ENCODE assay signal across 18 cellular contexts in the genomic region with DNA sequence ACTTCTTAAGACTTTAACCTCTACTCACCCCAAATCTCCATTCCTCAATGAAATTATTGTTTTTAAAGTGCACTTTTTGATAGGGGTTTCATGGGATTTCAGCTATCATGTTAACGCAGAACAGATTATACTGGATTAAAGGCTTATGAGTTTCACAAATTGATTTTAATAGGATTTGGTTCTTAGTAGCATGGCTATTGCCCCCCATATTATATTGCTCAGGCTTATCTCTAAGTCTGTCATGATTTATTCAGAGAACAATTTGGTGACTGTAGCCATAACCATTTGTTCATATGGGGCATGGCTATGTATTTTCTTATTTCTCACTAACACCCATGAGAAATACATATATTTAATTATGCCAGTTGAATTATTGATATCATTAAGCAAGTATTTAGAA. TPM values are rescaled to one million over a fixed set of nuclear protein-coding genes. Genes with fewer than 3 reads are reported as not detected.
DNase-seq lines count a peak whose midpoint lies in the region; ATAC-seq and TF ChIP-seq lines count a peak whose summit lies in the region.
"Had no signal": no experiment of that assay in that cellular context is flagged by ENCODE, and none has a peak within 500 bp of the region (broad histone marks: within the 10 kb centered on the region; RNA-seq: fewer than 3 reads in every experiment).

No MANE protein-coding gene starts in this region.

- no peak overlapping the region for H3K4me3 Mint-ChIP-seq in mesothelial cell of epicardium
- H3K4me3 Mint-ChIP-seq: B cell; CD4-positive, alpha-beta T cell; CD8-positive, alpha-beta T cell had no signal

- H3K36me3 Mint-ChIP-seq in mesothelial cell of epicardium = peaks cover 9% of the 10 kb centered on the region
- H3K36me3 Mint-ChIP-seq: CD8-positive, alpha-beta T cell had no signal

- ATAC-seq in HG02981 (IDR thresholded peaks at IDR 0.05; ENCODE audit: unreplicated experiment) = no peak
- ATAC-seq: A549; CD8-positive, alpha-beta T cell had no signal

- TF ChIP-seq CTCF in retinal pigment epithelial cell (conservative IDR thresholded peaks at IDR 0.05; ENCODE audit: low read depth, low read length) (no peak), mesothelial cell of epicardium (IDR thresholded peaks at IDR 0.05; ENCODE audit: unreplicated experiment) (no peak)

- no peak overlapping the region for H3K4me3 ChIP-seq in retinal pigment epithelial cell (ENCODE audit: low read length)
- H3K4me3 ChIP-seq: A549; BLaER1 treated with 17β-estradiol and CSF1 and Interleukin-3, amounts not matched to agents 10 nM and 100 nM had no signal

- peak; percentile 55 for DNase-seq in D341Med (ENCODE audit: low spot score)
- peak; percentile 38 for DNase-seq in NCI-H524 treated with DMSO at 0.1 percent for 48 hours (lab: John Stamatoyannopoulos, UW)
- DNase-seq in NCI-H82 treated with DMSO at 0.1 percent for 48 hours (lab: John Stamatoyannopoulos, UW; ENCODE audit: unreplicated experiment) = peak; percentile 74
- peak; percentile 66 for DNase-seq in retinal pigment epithelial cell (ENCODE audit: low read depth)
- no peak for DNase-seq in activated CD4-positive, CD25-positive, alpha-beta regulatory T cell (lab: John Stamatoyannopoulos, UW)
- no peak for DNase-seq in mesothelial cell of epicardium (ENCODE audit: low spot score in 2 of 2, unreplicated experiment in 2 of 2)
- DNase-seq in activated T-cell treated with anti-CD3 and anti-CD28 coated beads for 4 hours = no peak
- DNase-seq: AML-193; Caco-2; Calu3; CD4-positive, alpha-beta T cell; CD8-positive, alpha-beta T cell; DMS79 treated with DMSO at 0.1 percent for 48 hours; GF-D8 had no signal

- H3K27ac Mint-ChIP-seq in mesothelial cell of epicardium = no peak overlapping the region
- H3K27ac Mint-ChIP-seq: B cell; CD4-positive, alpha-beta T cell; CD8-positive, alpha-beta T cell had no signal

- H3K27me3 Mint-ChIP-seq in mesothelial cell of epicardium (ENCODE audit: low read depth) = no peaks in the 10 kb centered on the region
- H3K27me3 Mint-ChIP-seq: B cell; CD4-positive, alpha-beta T cell had no signal

- peaks cover 5% of the 10 kb centered on the region for H3K9me3 Mint-ChIP-seq in mesothelial cell of epicardium
- H3K9me3 Mint-ChIP-seq: CD4-positive, alpha-beta T cell; CD8-positive, alpha-beta T cell had no signal

- H3K4me1 Mint-ChIP-seq in mesothelial cell of epicardium = no peaks in the 10 kb centered on the region
- H3K4me1 Mint-ChIP-seq: B cell had no signal

RNA-seq across cellular contexts. Expression of a gene that starts 57.0 kb away (rescaled TPM):
- total RNA-seq in mesothelial cell of epicardium = 7.5 to 9.1 TPM (median 7.7 TPM) in 3 replicates
- total RNA-seq: B cell; CD8-positive, alpha-beta T cell had no signal

Comparison
In these comparisons a context has a peak if more than half of its experiments do, and no peak if none do; other contexts are left out.
1. DNase-seq: peak in D341Med (single experiment), NCI-H524 treated with DMSO at 0.1 percent for 48 hours (single experiment), NCI-H82 treated with DMSO at 0.1 percent for 48 hours (single experiment) and retinal pigment epithelial cell (single experiment); none in activated CD4-positive, CD25-positive, alpha-beta regulatory T cell (0 of 4), mesothelial cell of epicardium (0 of 2) and activated T-cell treated with anti-CD3 and anti-CD28 coated beads for 4 hours (single experiment).